15 cellular contexts compared by ENCODE assay signal in the genomic region with DNA sequence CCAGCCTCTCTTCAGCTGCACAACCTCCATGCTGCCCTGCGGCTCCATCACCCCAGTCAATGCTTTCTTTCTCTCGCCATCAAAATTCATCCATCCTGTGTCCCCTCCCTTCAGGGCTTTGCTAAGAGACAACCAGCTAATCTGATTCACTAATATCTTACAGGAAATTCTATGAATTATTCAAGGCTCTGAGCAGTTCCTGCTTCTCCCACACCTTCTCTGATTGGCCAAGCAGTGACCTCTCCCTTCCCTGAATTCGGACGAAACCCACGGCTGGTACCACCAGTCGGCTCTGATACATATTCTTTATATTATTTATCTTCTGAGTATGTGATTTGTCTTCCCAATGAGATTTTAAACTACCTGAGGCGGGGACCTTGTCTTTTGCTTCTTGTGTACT. TPM values are rescaled to one million over a fixed set of nuclear protein-coding genes. Genes with fewer than 3 reads are reported as not detected.
DNase-seq lines count a peak whose midpoint lies in the region; ATAC-seq and TF ChIP-seq lines count a peak whose summit lies in the region.
"Had no signal": no experiment of that assay in that cellular context is flagged by ENCODE, and none has a peak within 500 bp of the region (broad histone marks: within the 10 kb centered on the region; RNA-seq: fewer than 3 reads in every experiment).

No MANE protein-coding gene starts in this region.

- 74 to 83% (median 77%) methylated on average over 7 of the region's 7 CpGs for WGBS in psoas muscle, 3 donors
- 71 to 82% methylated on average over 7 of the region's 7 CpGs for WGBS in body of pancreas, 2 donors

- POLR2A ChIA-PET in activated CD4-positive, alpha-beta memory T cell treated with anti-CD3 and anti-CD28 coated beads, Interleukin-2, amount 10 ng/mL, durations not matched to agents 7 days and 5 days (lab: Charles Lee) = interaction anchor here (2.1 to 4.1 kb wide), 2 partner anchors 14 to 56 kb away, joined by 7 to 17 read pairs; a partner anchor contains a TSS
- POLR2A ChIA-PET in activated CD4-positive, alpha-beta memory T cell treated with anti-CD3 and anti-CD28 coated beads for 36 hours (lab: Charles Lee) = interaction anchor here (1.5 kb wide), 1 partner anchor 13 kb away, joined by 9 read pairs; a partner anchor contains a TSS

- peak overlapping the region; percentile 36 for H3K4me3 Mint-ChIP-seq in activated CD4-positive, alpha-beta memory T cell treated with anti-CD3 and anti-CD28 coated beads, Interleukin-2, amount 10 ng/mL, durations not matched to agents 7 days and 5 days
- H3K4me3 Mint-ChIP-seq in activated CD4-positive, alpha-beta memory T cell treated with anti-CD3 and anti-CD28 coated beads for 36 hours = no peak overlapping the region
- peak overlapping the region; percentile 81 for H3K4me3 Mint-ChIP-seq in Calu3 (ENCODE audit: low read depth, unreplicated experiment)
- H3K4me3 Mint-ChIP-seq in effector memory CD8-positive, alpha-beta T cell = peak overlapping the region; percentile 86 to 91
- H3K4me3 Mint-ChIP-seq in neural progenitor cell = peak overlapping the region; percentile 93

- no peak overlapping the region for H3K4me2 ChIP-seq in neural progenitor cell

- no peak for ATAC-seq in effector memory CD8-positive, alpha-beta T cell (replicated peaks)
- ATAC-seq in psoas muscle (no peak), body of pancreas (no peak)

- H3K27ac Mint-ChIP-seq in activated CD4-positive, alpha-beta memory T cell treated with anti-CD3 and anti-CD28 coated beads, Interleukin-2, amount 10 ng/mL, durations not matched to agents 7 days and 5 days = no peak overlapping the region
- no peak overlapping the region for H3K27ac Mint-ChIP-seq in activated CD4-positive, alpha-beta memory T cell treated with anti-CD3 and anti-CD28 coated beads for 36 hours
- no peak overlapping the region for H3K27ac Mint-ChIP-seq in Calu3 (ENCODE audit: unreplicated experiment)
- H3K27ac Mint-ChIP-seq in effector memory CD8-positive, alpha-beta T cell = peak overlapping the region; percentile 44 to 92
- H3K27ac Mint-ChIP-seq in neural progenitor cell = no peak overlapping the region

- no peak overlapping the region for H3K9ac ChIP-seq in neural progenitor cell

- no peaks in the 10 kb centered on the region for H3K9me3 Mint-ChIP-seq in activated CD4-positive, alpha-beta memory T cell treated with anti-CD3 and anti-CD28 coated beads, Interleukin-2, amount 10 ng/mL, durations not matched to agents 7 days and 5 days
- H3K9me3 Mint-ChIP-seq in activated CD4-positive, alpha-beta memory T cell treated with anti-CD3 and anti-CD28 coated beads for 36 hours = no peaks in the 10 kb centered on the region
- H3K9me3 Mint-ChIP-seq in Calu3 (ENCODE audit: low read depth, unreplicated experiment) (no peaks in the 10 kb centered on the region), neural progenitor cell (no peaks in the 10 kb centered on the region)
- H3K9me3 Mint-ChIP-seq in effector memory CD8-positive, alpha-beta T cell = no peaks in the 10 kb centered on the region

- H3K27me3 ChIP-seq in neural progenitor cell (peaks cover 25% of the 10 kb centered on the region), psoas muscle (ENCODE audit: insufficient read depth in 3 of 3, low read length in 2 of 3) (no peaks in the 10 kb centered on the region), body of pancreas (no peaks in the 10 kb centered on the region)
- H3K27me3 ChIP-seq: SJSA1 had no signal

- BruUV-seq in Calu3 (replicated peaks; lab: Mats Ljungman, UMichigan) = no TSS peak

- peaks cover 22% of the 10 kb centered on the region for H3F3A ChIP-seq in neural progenitor cell (ENCODE audit: low read depth)

- no peaks in the 10 kb centered on the region for H3K79me2 ChIP-seq in neural progenitor cell (ENCODE audit: low read depth)

- peaks cover 4% of the 10 kb centered on the region for H4K20me1 ChIP-seq in neural progenitor cell (ENCODE audit: low read depth)

- H3K36me3 ChIP-seq in neural progenitor cell (no peaks in the 10 kb centered on the region), psoas muscle (ENCODE audit: insufficient read depth in 1 of 2, low read depth in 1 of 2) (no peaks in the 10 kb centered on the region), body of pancreas (replicated peaks in 1 of 2; ENCODE audit: insufficient read depth in 1 of 2, low read depth in 2 of 2) (no peaks in the 10 kb centered on the region)
- H3K36me3 ChIP-seq: esophagus muscularis mucosa, left lung, SJSA1 had no signal

- intact Hi-C loops in activated CD4-positive, alpha-beta memory T cell treated with anti-CD3 and anti-CD28 coated beads for 36 hours (cut with micrococcal nuclease) = loop anchor here (5.0 kb wide), 1 partner anchor 57 kb away; no protein-coding TSS in a partner anchor
- intact Hi-C loops in Calu3 (cut with micrococcal nuclease; ENCODE audit: unreplicated experiment) = loop anchor here (5.0 kb wide), 1 partner anchor 48 kb away; no protein-coding TSS in a partner anchor
- intact Hi-C loops in psoas muscle (cut with DNase I) = loop anchor here in 1 of 2 donors (5.0 kb wide), 1 partner anchor 48 kb away; no protein-coding TSS in a partner anchor
- intact Hi-C loops in body of pancreas (cut with DNase I) = loop anchor here (5.0 to 10.0 kb wide), 2 partner anchors 48 to 60 kb away; no protein-coding TSS in a partner anchor

- no peaks in the 10 kb centered on the region for H3K27me3 Mint-ChIP-seq in activated CD4-positive, alpha-beta memory T cell treated with anti-CD3 and anti-CD28 coated beads, Interleukin-2, amount 10 ng/mL, durations not matched to agents 7 days and 5 days
- H3K27me3 Mint-ChIP-seq in activated CD4-positive, alpha-beta memory T cell treated with anti-CD3 and anti-CD28 coated beads for 36 hours = no peaks in the 10 kb centered on the region
- H3K27me3 Mint-ChIP-seq in Calu3 (ENCODE audit: unreplicated experiment) (no peaks in the 10 kb centered on the region), neural progenitor cell (ENCODE audit: insufficient read depth, low read depth) (peaks cover 24% of the 10 kb centered on the region)
- no peaks in the 10 kb centered on the region for H3K27me3 Mint-ChIP-seq in effector memory CD8-positive, alpha-beta T cell

- TF ChIP-seq CTCF in Calu3 (IDR thresholded peaks at IDR 0.05; ENCODE audit: unreplicated experiment) (no peak), neural progenitor cell (IDR thresholded peaks at IDR 0.05) (no peak), psoas muscle (IDR thresholded peaks at IDR 0.05) (no peak), body of pancreas (IDR thresholded peaks at IDR 0.05) (no peak)

- CTCF ChIA-PET in activated CD4-positive, alpha-beta memory T cell treated with anti-CD3 and anti-CD28 coated beads, Interleukin-2, amount 10 ng/mL, durations not matched to agents 7 days and 5 days (lab: Charles Lee) = interaction anchor here (1.6 to 3.1 kb wide), 2 partner anchors 45 to 66 kb away, joined by 5 to 11 read pairs; no protein-coding TSS in a partner anchor
- CTCF ChIA-PET in activated CD4-positive, alpha-beta memory T cell treated with anti-CD3 and anti-CD28 coated beads for 36 hours (lab: Charles Lee) = interaction anchor here (3.1 kb wide), 1 partner anchor 45 kb away, joined by 12 read pairs; no protein-coding TSS in a partner anchor
- CTCF ChIA-PET in Calu3 (lab: Charles Lee) = interaction anchor here (0.6 to 1.3 kb wide), 4 partner anchors 20 to 225 kb away, joined by 3 to 6 read pairs (median 4); no protein-coding TSS in a partner anchor

- H3K4me1 ChIP-seq in neural progenitor cell (peaks cover 16% of the 10 kb centered on the region), psoas muscle (peaks cover 10% of the 10 kb centered on the region), body of pancreas (peaks cover 27% of the 10 kb centered on the region)

- H3K4me3 ChIP-seq in neural progenitor cell (no peak overlapping the region), psoas muscle (no peak overlapping the region), body of pancreas (no peak overlapping the region)
- H3K4me3 ChIP-seq: SJSA1 had no signal

- H3K9me3 ChIP-seq in neural progenitor cell (ENCODE audit: low read depth) (no peaks in the 10 kb centered on the region), psoas muscle (no peaks in the 10 kb centered on the region), body of pancreas (no peaks in the 10 kb centered on the region)
- H3K9me3 ChIP-seq: esophagus muscularis mucosa, left lung, SJSA1 had no signal

- DNase-seq in activated CD4-positive, alpha-beta memory T cell treated with anti-CD3 and anti-CD28 coated beads, Interleukin-2, amount 10 ng/mL, durations not matched to agents 7 days and 5 days = no peak
- DNase-seq in activated CD4-positive, alpha-beta memory T cell treated with anti-CD3 and anti-CD28 coated beads for 36 hours = no peak
- DNase-seq in Calu3 (no peak), neural progenitor cell (ENCODE audit: low spot score) (no peak), Kasumi-1 (lab: John Stamatoyannopoulos, UW) (no peak), psoas muscle (no peak), body of pancreas (no peak)
- no peak for DNase-seq in effector memory CD8-positive, alpha-beta T cell
- DNase-seq: ACHN; activated CD4-positive, CD25-positive, alpha-beta regulatory T cell treated with anti-CD3 and anti-CD28 coated beads, Interleukin-2, amount 50 U/mL, for 72 hours; NCI-H2171 treated with DMSO at 0.1 percent for 48 hours; NK-92 treated with Interleukin-12 subunit alpha and Interleukin-12 subunit beta, amount 100 ng/mL, for 24 hours had no signal

- peaks cover 45% of the 10 kb centered on the region for H3K36me3 Mint-ChIP-seq in activated CD4-positive, alpha-beta memory T cell treated with anti-CD3 and anti-CD28 coated beads, Interleukin-2, amount 10 ng/mL, durations not matched to agents 7 days and 5 days (ENCODE audit: low read depth)
- H3K36me3 Mint-ChIP-seq in activated CD4-positive, alpha-beta memory T cell treated with anti-CD3 and anti-CD28 coated beads for 36 hours = no peaks in the 10 kb centered on the region
- H3K36me3 Mint-ChIP-seq in Calu3 (ENCODE audit: insufficient read depth, unreplicated experiment) (peaks cover 39% of the 10 kb centered on the region), neural progenitor cell (no peaks in the 10 kb centered on the region)
- H3K36me3 Mint-ChIP-seq in effector memory CD8-positive, alpha-beta T cell (ENCODE audit: insufficient read depth) = peaks cover 24% of the 10 kb centered on the region

- TF ChIP-seq POLR2A in body of pancreas (IDR thresholded peaks at IDR 0.05) = no peak

- no peak overlapping the region for H2AFZ ChIP-seq in neural progenitor cell (replicated peaks)

- peaks cover 78% of the 10 kb centered on the region for H3K4me1 Mint-ChIP-seq in activated CD4-positive, alpha-beta memory T cell treated with anti-CD3 and anti-CD28 coated beads, Interleukin-2, amount 10 ng/mL, durations not matched to agents 7 days and 5 days
- peaks cover 61% of the 10 kb centered on the region for H3K4me1 Mint-ChIP-seq in activated CD4-positive, alpha-beta memory T cell treated with anti-CD3 and anti-CD28 coated beads for 36 hours (ENCODE audit: low read depth)
- H3K4me1 Mint-ChIP-seq in Calu3 (ENCODE audit: low read depth, unreplicated experiment) (peaks cover 88% of the 10 kb centered on the region), neural progenitor cell (peaks cover 32% of the 10 kb centered on the region)
- peaks cover 56 to 73% of the 10 kb centered on the region in 2 donors for H3K4me1 Mint-ChIP-seq in effector memory CD8-positive, alpha-beta T cell (ENCODE audit: low read depth in 2 of 2)

- no peak overlapping the region for H3K27ac ChIP-seq in neural progenitor cell
- H3K27ac ChIP-seq in psoas muscle = no peak overlapping the region
- H3K27ac ChIP-seq in body of pancreas = no peak overlapping the region
- H3K27ac ChIP-seq: SJSA1 had no signal

RNA-seq across cellular contexts. Expression of a gene that starts 13.9 kb away (rescaled TPM):
- total RNA-seq in activated CD4-positive, alpha-beta memory T cell treated with anti-CD3 and anti-CD28 coated beads, Interleukin-2, amount 10 ng/mL, durations not matched to agents 7 days and 5 days = 10 to 100 TPM; 54.2 to 55.1 TPM
- 10 to 100 TPM; 41.6 to 45.6 TPM for total RNA-seq in activated CD4-positive, alpha-beta memory T cell treated with anti-CD3 and anti-CD28 coated beads for 36 hours
- total RNA-seq in Calu3 (2022) (136 and 143 TPM in 2 replicates), neural progenitor cell (ENCODE audit: low replicate concordance) (1.5 and 3.4 TPM in 2 replicates), psoas muscle (1 to 10 TPM; 3.1 to 7.4 (median 4.1) TPM), body of pancreas (10 to 100 TPM; 17.5 to 25.9 TPM)
- polyA plus RNA-seq in psoas muscle = 1 to 10 TPM; 1.9 to 5.5 (median 2.2) TPM

RNA-seq across cellular contexts. Expression of a gene that starts 54.9 kb away (rescaled TPM):
- total RNA-seq in activated CD4-positive, alpha-beta memory T cell treated with anti-CD3 and anti-CD28 coated beads, Interleukin-2, amount 10 ng/mL, durations not matched to agents 7 days and 5 days = 100 to 1,000 TPM in 1 of 2 experiments, 10 to 100 TPM in 1; 97.9 to 100 TPM
- 10 to 100 TPM; 56.3 to 57.7 TPM for total RNA-seq in activated CD4-positive, alpha-beta memory T cell treated with anti-CD3 and anti-CD28 coated beads for 36 hours
- total RNA-seq in Calu3 (2022) (31.6 and 44.1 TPM in 2 replicates), neural progenitor cell (ENCODE audit: low replicate concordance) (13.9 and 40.0 TPM in 2 replicates), psoas muscle (10 to 100 TPM; 10.3 to 22.1 (median 17.6) TPM), body of pancreas (1 to 10 TPM; 2.3 to 5.7 TPM)
- 10 to 100 TPM; 19.8 to 55.9 (median 55.0) TPM for polyA plus RNA-seq in psoas muscle

Comparison
In these comparisons a context has a peak if more than half of its experiments do, and no peak if none do; other contexts are left out.
1. H3K27ac Mint-ChIP-seq: peak in effector memory CD8-positive, alpha-beta T cell (2 of 2); none in activated CD4-positive, alpha-beta memory T cell treated with anti-CD3 and anti-CD28 coated beads, Interleukin-2, amount 10 ng/mL, durations not matched to agents 7 days and 5 days (single experiment), activated CD4-positive, alpha-beta memory T cell treated with anti-CD3 and anti-CD28 coated beads for 36 hours (single experiment), Calu3 (single experiment) and neural progenitor cell (single experiment).